Comparison of ENCODE assay signal across 8 cellular contexts in genomic region chr2:63424329-63425078, GRCh38.
DNase-seq lines count a peak whose midpoint lies in the region; ATAC-seq and TF ChIP-seq lines count a peak whose summit lies in the region.

No MANE protein-coding gene starts in this region.

- ATAC-seq in GM18907 (IDR thresholded peaks at IDR 0.05; ENCODE audit: unreplicated experiment) (peak; percentile 82), HG03135 (IDR thresholded peaks at IDR 0.05; ENCODE audit: unreplicated experiment) (peak; percentile 75), HG02938 (IDR thresholded peaks at IDR 0.05; ENCODE audit: unreplicated experiment) (no peak)

- H3K79me2 ChIP-seq in OCI-LY3 (ENCODE audit: low read length), result no peaks in the 10 kb centered on the region

- CTCF ChIA-PET in Calu3 (lab: Charles Lee), result interaction anchor here (0.6 kb wide), 1 partner anchor 46 kb away, joined by 3 read pairs; no protein-coding TSS in a partner anchor

- no peaks in the 10 kb centered on the region for H3K27me3 Mint-ChIP-seq in Calu3 (ENCODE audit: unreplicated experiment)

- no peaks in the 10 kb centered on the region for H3K9me3 Mint-ChIP-seq in Calu3 (ENCODE audit: low read depth, unreplicated experiment)

- H3K9me3 ChIP-seq in OCI-LY3 (ENCODE audit: insufficient read depth, low read length) (no peaks in the 10 kb centered on the region), neutrophil (no peaks in the 10 kb centered on the region)

- peak overlapping the region; percentile 0; the same call in 1 of the 2 replicates for H3K9ac ChIP-seq in OCI-LY3 (ENCODE audit: low read length)

- no peak for DNase-seq in Calu3
- peak; percentile 24 to 45 for DNase-seq in dermis microvascular lymphatic vessel endothelial cell (ENCODE audit: low read depth in 2 of 2)
- no peak for DNase-seq in activated effector memory CD4-positive, alpha-beta T cell treated with Interleukin-2 at 50 U/mL for 16 hours

- no TSS peak for BruUV-seq in Calu3 (replicated peaks; lab: Mats Ljungman, UMichigan)

- H3K27ac Mint-ChIP-seq in Calu3 (ENCODE audit: unreplicated experiment), result no peak overlapping the region

- H4K20me1 ChIP-seq in OCI-LY3 (ENCODE audit: insufficient read depth, low read length), result no peaks in the 10 kb centered on the region

- H2AFZ ChIP-seq in OCI-LY3 (ENCODE audit: low read depth, low read length), result peak overlapping the region; percentile 55; the same call in 1 of the 2 replicates

- H3K27ac ChIP-seq in OCI-LY3 (ENCODE audit: low read length) (no peak overlapping the region), neutrophil (no peak overlapping the region)

- peak overlapping the region; percentile 58 for H3K4me2 ChIP-seq in OCI-LY3 (ENCODE audit: low read length)

- intact Hi-C loops in Calu3 (cut with micrococcal nuclease; ENCODE audit: unreplicated experiment), result no loop called here

- H3K4me3 ChIP-seq in OCI-LY3 (ENCODE audit: low read length) (0 out of 2 replicates have a peak overlapping the region, but pooled peaks have one; percentile 31), neutrophil (ENCODE audit: low read depth in 1 of 2, low read length in 1 of 2) (no peak overlapping the region)

- H3K4me3 Mint-ChIP-seq in Calu3 (ENCODE audit: low read depth, unreplicated experiment), result no peak overlapping the region

- H3K36me3 ChIP-seq in OCI-LY3 (replicated peaks; ENCODE audit: low read depth, low read length), result no peaks in the 10 kb centered on the region
- H3K36me3 ChIP-seq in neutrophil, result no peaks in the 10 kb centered on the region

- no peaks in the 10 kb centered on the region for H3K4me1 Mint-ChIP-seq in Calu3 (ENCODE audit: low read depth, unreplicated experiment)

- H3K27me3 ChIP-seq in OCI-LY3 (ENCODE audit: low read depth, low read length) (no peaks in the 10 kb centered on the region), neutrophil (no peaks in the 10 kb centered on the region)

- peaks cover 9% of the 10 kb centered on the region for H3K4me1 ChIP-seq in OCI-LY3 (ENCODE audit: low read length)
- H3K4me1 ChIP-seq in neutrophil (ENCODE audit: control insufficient read depth in 1 of 2, insufficient read depth in 1 of 2, low read depth in 1 of 2, low read length in 1 of 2), result no peaks in the 10 kb centered on the region

- H3K36me3 Mint-ChIP-seq in Calu3 (ENCODE audit: insufficient read depth, unreplicated experiment), result no peaks in the 10 kb centered on the region

- TF ChIP-seq CTCF in Calu3 (IDR thresholded peaks at IDR 0.05; ENCODE audit: unreplicated experiment) (peak; percentile 43), OCI-LY3 (IDR thresholded peaks at IDR 0.05; ENCODE audit: low read depth, low read length) (peak; percentile 79), neutrophil (IDR thresholded peaks at IDR 0.05) (peak; percentile 36)

Comparison
In these comparisons a context has a peak if more than half of its experiments do, and no peak if none do; other contexts are left out.
1. DNase-seq: peak in dermis microvascular lymphatic vessel endothelial cell (2 of 2); none in Calu3 (single experiment) and activated effector memory CD4-positive, alpha-beta T cell treated with Interleukin-2 at 50 U/mL for 16 hours (single experiment).
2. Peak in every context shown above with its lines, with median percentiles within 50 percentile points of each other: CTCF ChIP-seq.